ENCODE assay signal across 1 cellular context in genomic region chr2:157465554-157465953, GRCh38.
TF ChIP-seq lines count a peak whose summit lies in the region.

No MANE protein-coding gene starts in this region.

TF ChIP-seq in H1, 55 proteins besides CTCF, POLR2A, EP300 and RAD21:
- TF ChIP-seq HDAC6 (IDR thresholded peaks at IDR 0.05; ENCODE audit: low read depth, low read length) (no peak), TEAD4 (IDR thresholded peaks at IDR 0.05; ENCODE audit: low read depth, low read length) (peak; percentile 68; the same call in 1 of the 2 replicates), CHD2 (IDR thresholded peaks at IDR 0.05; ENCODE audit: low read length) (no peak), KDM4A (IDR thresholded peaks at IDR 0.05; ENCODE audit: low read depth, low read length, severe bottlenecking) (no peak)
